Comparison of ENCODE assay signal across 13 cellular contexts in genomic region chr14:69069020-69069421, GRCh38.
DNase-seq lines count a peak whose midpoint lies in the region; ATAC-seq lines count a peak whose summit lies in the region.
"Had no signal": no experiment of that assay in that cellular context is flagged by ENCODE, and none has a peak within 500 bp of the region (broad histone marks: within the 10 kb centered on the region; RNA-seq: fewer than 3 reads in every experiment).

No MANE protein-coding gene starts in this region.

- H3K4me3 ChIP-seq in SJSA1 (no peak overlapping the region), skeletal muscle satellite cell (ENCODE audit: low read length) (no peak overlapping the region)
- H3K4me3 ChIP-seq: pancreas had no signal

- peak overlapping the region; percentile 32; the same call in 1 of the 2 replicates for H3K27ac ChIP-seq in SJSA1
- H3K27ac ChIP-seq: pancreas had no signal

- H3K9ac ChIP-seq in skeletal muscle satellite cell (ENCODE audit: low read depth, low read length), result peak overlapping the region; percentile 35

- ATAC-seq in HG02759 (IDR thresholded peaks at IDR 0.05; ENCODE audit: unreplicated experiment) (no peak), GM21360 (IDR thresholded peaks at IDR 0.05; ENCODE audit: unreplicated experiment) (no peak)

- H3K4me1 ChIP-seq in SJSA1 (replicated peaks) (peaks cover 11% of the 10 kb centered on the region), skeletal muscle satellite cell (ENCODE audit: control insufficient read depth, insufficient read depth, low read length) (peaks cover 14% of the 10 kb centered on the region)
- H3K4me1 ChIP-seq: pancreas had no signal

- no peaks in the 10 kb centered on the region for H3K9me3 ChIP-seq in SJSA1 (replicated peaks)
- H3K9me3 ChIP-seq in skeletal muscle satellite cell (replicated peaks; ENCODE audit: low read length), result no peaks in the 10 kb centered on the region
- H3K9me3 ChIP-seq: pancreas had no signal

- H3K27me3 ChIP-seq in SJSA1 (replicated peaks), result no peaks in the 10 kb centered on the region
- no peaks in the 10 kb centered on the region for H3K27me3 ChIP-seq in skeletal muscle satellite cell (ENCODE audit: control insufficient read depth, insufficient read depth, low read length)
- H3K27me3 ChIP-seq: pancreas had no signal

- H3K36me3 ChIP-seq in SJSA1 (peaks cover 13% of the 10 kb centered on the region), skeletal muscle satellite cell (ENCODE audit: insufficient read depth, low read length) (peaks cover 27% of the 10 kb centered on the region)

- DNase-seq in NCI-H2171 treated with DMSO at 0.1 percent for 48 hours (lab: John Stamatoyannopoulos, UW) (peak; percentile 13), NCI-H2171 (lab: John Stamatoyannopoulos, UW) (no peak), SJSA1 (ENCODE audit: low read depth in 1 of 2, low spot score in 2 of 2) (peak in 1 of 2 experiments; percentile 33), fibroblast of peridontal ligament (ENCODE audit: extremely low read depth) (peak; percentile 92), occipital lobe (lab: John Stamatoyannopoulos, UW) (no peak)
- DNase-seq: 8988T; activated gamma-delta T cell; NCI-H1092; NK-92 treated with Interleukin-12 subunit alpha and Interleukin-12 subunit beta, amount 100 ng/mL, for 24 hours; pancreas had no signal

- H3K4me2 ChIP-seq in skeletal muscle satellite cell (ENCODE audit: low read length), result no peak overlapping the region

Comparison
In these comparisons a context has a peak if more than half of its experiments do, and no peak if none do; other contexts are left out.
1. DNase-seq: peak in NCI-H2171 treated with DMSO at 0.1 percent for 48 hours (single experiment) and fibroblast of peridontal ligament (single experiment); none in NCI-H2171 (single experiment) and occipital lobe (single experiment).